8 cellular contexts compared by ENCODE assay signal in the genomic region with DNA sequence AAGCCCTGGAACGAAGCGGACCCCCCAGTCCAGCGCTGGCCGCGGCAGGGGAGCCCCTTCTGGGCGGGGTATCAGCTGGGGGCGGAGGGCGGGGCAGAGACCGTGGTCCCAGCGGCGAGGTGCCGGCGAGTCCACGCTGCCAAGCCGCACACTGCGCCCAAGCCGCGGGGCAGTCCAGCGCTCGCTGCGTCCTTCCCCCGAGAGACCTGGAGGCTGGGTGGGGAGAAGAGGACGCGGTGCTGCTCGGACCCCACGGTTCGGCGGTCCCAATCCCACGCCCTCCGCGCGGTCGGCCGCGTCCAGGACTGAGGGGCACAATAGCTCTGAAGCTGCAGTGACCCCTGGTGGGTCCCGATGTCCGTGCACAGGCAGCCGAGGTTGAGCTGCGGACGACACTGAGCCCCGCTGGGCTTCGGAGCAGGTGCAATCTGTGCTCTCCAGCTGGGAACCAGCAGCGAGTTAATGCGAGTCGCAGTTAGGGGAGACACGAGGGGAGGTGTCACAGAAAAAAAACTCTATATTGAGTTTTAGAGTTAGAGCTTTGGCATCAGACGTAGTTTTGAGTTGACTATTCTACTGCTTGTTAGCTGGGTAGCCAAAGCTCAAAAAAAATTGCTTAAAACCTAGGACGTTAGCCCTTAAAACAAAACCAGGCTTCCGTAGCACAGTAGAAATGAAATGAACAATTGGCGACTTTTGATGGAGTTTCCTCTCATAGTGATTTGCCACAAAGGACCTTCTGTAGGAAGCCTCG. TPM values are rescaled to one million over a fixed set of nuclear protein-coding genes. Genes with fewer than 3 reads are reported as not detected.
DNase-seq lines count a peak whose midpoint lies in the region; ATAC-seq lines count a peak whose summit lies in the region.

No MANE protein-coding gene starts in this region.

- peak overlapping the region; percentile 75 for H2BK12ac ChIP-seq in neuronal stem cell (ENCODE audit: low read length)

- H3K27me3 ChIP-seq in neuronal stem cell (ENCODE audit: control insufficient read depth in 3 of 3, insufficient read depth in 3 of 3, low read depth in 1 of 3, low read length in 3 of 3), result peaks cover 0 to 29% (median 14%) of the 10 kb centered on the region in 3 experiments

- H2BK5ac ChIP-seq in neuronal stem cell (ENCODE audit: low read length), result no peak overlapping the region

- H2AK5ac ChIP-seq in neuronal stem cell (ENCODE audit: low read depth, low read length), result no peak overlapping the region

- H2BK120ac ChIP-seq in neuronal stem cell (ENCODE audit: low read depth, low read length), result no peak overlapping the region

- H3K23ac ChIP-seq in neuronal stem cell (ENCODE audit: low read depth, low read length, poor library complexity), result peak overlapping the region; percentile 94

- no peak overlapping the region for H3K4ac ChIP-seq in neuronal stem cell (ENCODE audit: low read length)

- no peaks in the 10 kb centered on the region for H3K36me3 Mint-ChIP-seq in activated naive CD4-positive, alpha-beta T cell treated with anti-CD3 and anti-CD28 coated beads, Interleukin-2, amount 50 U/mL, for 72 hours

- H3K36me3 ChIP-seq in neuronal stem cell (replicated peaks in 1 of 2; ENCODE audit: control insufficient read depth in 2 of 2, insufficient read depth in 2 of 2, low read length in 2 of 2), result no peaks in the 10 kb centered on the region

- no peaks in the 10 kb centered on the region for H3K9me3 Mint-ChIP-seq in activated naive CD4-positive, alpha-beta T cell treated with anti-CD3 and anti-CD28 coated beads, Interleukin-2, amount 50 U/mL, for 72 hours

- H3K9me3 ChIP-seq in neuronal stem cell (replicated peaks in 1 of 2; ENCODE audit: control insufficient read depth in 2 of 2, insufficient read depth in 1 of 2, low read depth in 1 of 2, low read length in 2 of 2), result no peaks in the 10 kb centered on the region

- H3K4me3 ChIP-seq in neuronal stem cell (ENCODE audit: low read length in 2 of 2), result peak overlapping the region; percentile 91 to 100

- H2AFZ ChIP-seq in neuronal stem cell (ENCODE audit: low read length), result peak overlapping the region; percentile 99

- peak; percentile 84 for ATAC-seq in HG03342 (IDR thresholded peaks at IDR 0.05; ENCODE audit: unreplicated experiment)
- peak; percentile 56 to 84 for ATAC-seq in activated naive CD4-positive, alpha-beta T cell treated with anti-CD3 and anti-CD28 coated beads, Interleukin-2, amount 50 U/mL, for 72 hours

- no peak overlapping the region for H3K27ac ChIP-seq in neuronal stem cell (replicated peaks; ENCODE audit: low read length)

- no peak overlapping the region for H4K91ac ChIP-seq in neuronal stem cell (ENCODE audit: low read depth, low read length, poor library complexity)

- H2BK15ac ChIP-seq in neuronal stem cell (ENCODE audit: low read length), result peak overlapping the region; percentile 56

- peak overlapping the region; percentile 84 for H3K4me2 ChIP-seq in neuronal stem cell (ENCODE audit: insufficient read depth, low read length, poor library complexity, severe bottlenecking)

- H3K9ac ChIP-seq in neuronal stem cell (ENCODE audit: low read depth, low read length, poor library complexity), result peak overlapping the region; percentile 80

- H3K4me1 ChIP-seq in neuronal stem cell (ENCODE audit: control insufficient read depth in 2 of 2, insufficient read depth in 1 of 2, low read depth in 1 of 2, low read length in 2 of 2), result peaks cover 2 to 19% of the 10 kb centered on the region in 2 donors

- H4K8ac ChIP-seq in neuronal stem cell (ENCODE audit: low read depth, low read length), result no peak overlapping the region

- no peak overlapping the region for H3K27ac Mint-ChIP-seq in activated naive CD4-positive, alpha-beta T cell treated with anti-CD3 and anti-CD28 coated beads, Interleukin-2, amount 50 U/mL, for 72 hours

- H3K14ac ChIP-seq in neuronal stem cell (ENCODE audit: low read length), result no peak overlapping the region

- H3K79me1 ChIP-seq in neuronal stem cell (ENCODE audit: low read depth, low read length), result no peaks in the 10 kb centered on the region

- WGBS in neuronal stem cell (ENCODE audit: extremely low coverage in 2 of 2, insufficient read length in 2 of 2, insufficient replicate concordance in 1 of 2), 2 donors, result no CpG with 5 or more reads among the region's 51 CpGs

- intact Hi-C loops in head of caudate nucleus (cut with DNase I), result loop anchor here (1.0 kb wide), 1 partner anchor 245 kb away; no protein-coding TSS in a partner anchor

- DNase-seq in D341Med (ENCODE audit: low spot score), result peak; percentile 89
- DNase-seq in GM19240 (ENCODE audit: insufficient read length, low spot score), result peak; percentile 59
- DNase-seq in NCI-H524 treated with DMSO at 0.1 percent for 48 hours (lab: John Stamatoyannopoulos, UW), result peak; percentile 9
- peak in 1 of 2 donors; percentile 55 for DNase-seq in activated naive CD4-positive, alpha-beta T cell treated with anti-CD3 and anti-CD28 coated beads, Interleukin-2, amount 50 U/mL, for 72 hours (ENCODE audit: low spot score in 2 of 2)
- DNase-seq in head of caudate nucleus, result peak; percentile 71 to 93 (median 85)
- DNase-seq in neuronal stem cell (ENCODE audit: low spot score), result peak; percentile 77
- DNase-seq in GDM1 (lab: John Stamatoyannopoulos, UW), result no peak

- peak overlapping the region; percentile 96 for H3K18ac ChIP-seq in neuronal stem cell (ENCODE audit: low read length)

RNA-seq across cellular contexts. Expression of gene EPB41L4A, which starts 1.2 kb away (rescaled TPM):
- under 1 TPM in 1 of 2 donors, not detected in 1; 0.27 TPM for total RNA-seq in activated naive CD4-positive, alpha-beta T cell treated with anti-CD3 and anti-CD28 coated beads, Interleukin-2, amount 50 U/mL, for 72 hours
- 1.9 TPM for polyA plus RNA-seq in neuronal stem cell (2013, experiment 1 of 2)
- polyA plus RNA-seq in neuronal stem cell (2013, experiment 2 of 2), result 1.8 TPM
